1 cellular context compared by ENCODE assay signal in genomic region chr7:17099083-17099973, GRCh38.
TF ChIP-seq lines count a peak whose summit lies in the region.

No MANE protein-coding gene starts in this region.

TF ChIP-seq in HepG2, 621 proteins besides CTCF, POLR2A, EP300 and RAD21 (continued from another document and continues in another):
- TF ChIP-seq, protein P1, sequence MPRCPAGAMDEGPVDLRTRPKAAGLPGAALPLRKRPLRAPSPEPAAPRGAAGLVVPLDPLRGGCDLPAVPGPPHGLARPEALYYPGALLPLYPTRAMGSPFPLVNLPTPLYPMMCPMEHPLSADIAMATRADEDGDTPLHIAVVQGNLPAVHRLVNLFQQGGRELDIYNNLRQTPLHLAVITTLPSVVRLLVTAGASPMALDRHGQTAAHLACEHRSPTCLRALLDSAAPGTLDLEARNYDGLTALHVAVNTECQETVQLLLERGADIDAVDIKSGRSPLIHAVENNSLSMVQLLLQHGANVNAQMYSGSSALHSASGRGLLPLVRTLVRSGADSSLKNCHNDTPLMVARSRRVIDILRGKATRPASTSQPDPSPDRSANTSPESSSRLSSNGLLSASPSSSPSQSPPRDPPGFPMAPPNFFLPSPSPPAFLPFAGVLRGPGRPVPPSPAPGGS (CRISPR knock-in tag; IDR thresholded peaks at IDR 0.05), result no peak
- TF ChIP-seq JDP2 (CRISPR knock-in tag; IDR thresholded peaks at IDR 0.05; ENCODE audit: borderline replicate concordance), result no peak
- TF ChIP-seq FOXO1 (CRISPR knock-in tag; IDR thresholded peaks at IDR 0.05), result peak; percentile 97
- peak; percentile 90 for TF ChIP-seq PITX1 (CRISPR knock-in tag; IDR thresholded peaks at IDR 0.05)
- peak; percentile 68; the same call in 1 of the 2 replicates for TF ChIP-seq ZSCAN25 (CRISPR knock-in tag; IDR thresholded peaks at IDR 0.05)
- no peak for TF ChIP-seq PHB2 (IDR thresholded peaks at IDR 0.05; ENCODE audit: partially characterized antibody)
- no peak for TF ChIP-seq ZBTB2 (CRISPR knock-in tag; IDR thresholded peaks at IDR 0.05; ENCODE audit: low read depth)
- TF ChIP-seq ZNF24 (IDR thresholded peaks at IDR 0.05), result peak; percentile 76; the same call in 1 of the 2 replicates
- TF ChIP-seq FOSL2 (CRISPR knock-in tag; IDR thresholded peaks at IDR 0.05), result peak; percentile 97
- TF ChIP-seq BATF2 (CRISPR knock-in tag; IDR thresholded peaks at IDR 0.05), result no peak
- TF ChIP-seq, protein P2, sequence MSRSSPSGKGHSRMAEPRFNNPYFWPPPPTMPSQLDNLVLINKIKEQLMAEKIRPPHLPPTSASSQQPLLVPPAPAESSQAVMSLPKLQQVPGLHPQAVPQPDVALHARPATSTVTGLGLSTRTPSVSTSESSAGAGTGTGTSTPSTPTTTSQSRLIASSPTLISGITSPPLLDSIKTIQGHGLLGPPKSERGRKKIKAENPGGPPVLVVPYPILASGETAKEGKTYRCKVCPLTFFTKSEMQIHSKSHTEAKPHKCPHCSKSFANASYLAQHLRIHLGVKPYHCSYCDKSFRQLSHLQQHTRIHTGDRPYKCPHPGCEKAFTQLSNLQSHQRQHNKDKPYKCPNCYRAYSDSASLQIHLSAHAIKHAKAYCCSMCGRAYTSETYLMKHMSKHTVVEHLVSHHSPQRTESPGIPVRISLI (CRISPR knock-in tag; IDR thresholded peaks at IDR 0.05; ENCODE audit: borderline replicate concordance), result peak; percentile 38; the same call in 1 of the 2 replicates
- TF ChIP-seq SNAI1 (CRISPR knock-in tag; IDR thresholded peaks at IDR 0.05; ENCODE audit: borderline replicate concordance), result no peak
- TF ChIP-seq ZNF17 (CRISPR knock-in tag; IDR thresholded peaks at IDR 0.05), result no peak
- TF ChIP-seq GFI1 (CRISPR knock-in tag; IDR thresholded peaks at IDR 0.05; ENCODE audit: borderline replicate concordance), result peak; percentile 51; the same call in 1 of the 2 replicates
- no peak for TF ChIP-seq RFX5 (IDR thresholded peaks at IDR 0.05; ENCODE audit: low read depth, low read length)
- no peak for TF ChIP-seq NONO (IDR thresholded peaks at IDR 0.05)
- TF ChIP-seq NONO (CRISPR knock-in tag; conservative IDR thresholded peaks at IDR 0.05), result 0 out of 2 replicates have a peak, but pooled peaks have one; percentile 36
- TF ChIP-seq ZNF607 (CRISPR knock-in tag; IDR thresholded peaks at IDR 0.05; ENCODE audit: borderline replicate concordance), result 0 out of 2 replicates have a peak, but pooled peaks have one; percentile 42
- TF ChIP-seq, protein P3, sequence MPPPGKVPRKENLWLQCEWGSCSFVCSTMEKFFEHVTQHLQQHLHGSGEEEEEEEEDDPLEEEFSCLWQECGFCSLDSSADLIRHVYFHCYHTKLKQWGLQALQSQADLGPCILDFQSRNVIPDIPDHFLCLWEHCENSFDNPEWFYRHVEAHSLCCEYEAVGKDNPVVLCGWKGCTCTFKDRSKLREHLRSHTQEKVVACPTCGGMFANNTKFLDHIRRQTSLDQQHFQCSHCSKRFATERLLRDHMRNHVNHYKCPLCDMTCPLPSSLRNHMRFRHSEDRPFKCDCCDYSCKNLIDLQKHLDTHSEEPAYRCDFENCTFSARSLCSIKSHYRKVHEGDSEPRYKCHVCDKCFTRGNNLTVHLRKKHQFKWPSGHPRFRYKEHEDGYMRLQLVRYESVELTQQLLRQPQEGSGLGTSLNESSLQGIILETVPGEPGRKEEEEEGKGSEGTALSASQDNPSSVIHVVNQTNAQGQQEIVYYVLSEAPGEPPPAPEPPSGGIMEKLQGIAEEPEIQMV (CRISPR knock-in tag; IDR thresholded peaks at IDR 0.05; ENCODE audit: low read depth), result peak; percentile 78; the same call in 1 of the 2 replicates
- no peak for TF ChIP-seq U2AF2 (IDR thresholded peaks at IDR 0.05; ENCODE audit: low read depth, low read length)
- peak; percentile 99 for TF ChIP-seq TRIM24 (CRISPR knock-in tag; IDR thresholded peaks at IDR 0.05)
- TF ChIP-seq SETDB1 (CRISPR knock-in tag; IDR thresholded peaks at IDR 0.05; ENCODE audit: borderline replicate concordance), result no peak
- TF ChIP-seq ZNF136 (CRISPR knock-in tag; IDR thresholded peaks at IDR 0.05; ENCODE audit: low read depth), result 0 out of 2 replicates have a peak, but pooled peaks have one; percentile 52
- no peak for TF ChIP-seq EED (CRISPR knock-in tag; IDR thresholded peaks at IDR 0.05)
- no peak for TF ChIP-seq ZKSCAN1 (IDR thresholded peaks at IDR 0.05; ENCODE audit: low read length)
- peak; percentile 80 for TF ChIP-seq MLXIP (CRISPR knock-in tag; IDR thresholded peaks at IDR 0.05; ENCODE audit: borderline replicate concordance)
- TF ChIP-seq RARG (CRISPR knock-in tag; IDR thresholded peaks at IDR 0.05; ENCODE audit: low read depth), result no peak
- TF ChIP-seq EHMT2 (IDR thresholded peaks at IDR 0.05; ENCODE audit: borderline replicate concordance, low read depth, low read length), result peak; percentile 87; the same call in 1 of the 2 replicates
- peak; percentile 41; the same call in 1 of the 2 replicates for TF ChIP-seq ZNF7 (CRISPR knock-in tag; IDR thresholded peaks at IDR 0.05)
- TF ChIP-seq RFXANK (CRISPR knock-in tag; IDR thresholded peaks at IDR 0.05), result 0 out of 2 replicates have a peak, but pooled peaks have one; percentile 63
- TF ChIP-seq ZGPAT (CRISPR knock-in tag; IDR thresholded peaks at IDR 0.05), result peak; percentile 97; the same call in 1 of the 2 replicates
- TF ChIP-seq ZNF589 (CRISPR knock-in tag; conservative IDR thresholded peaks at IDR 0.05), result no peak
- peak; percentile 94 for TF ChIP-seq ZFP1 (CRISPR knock-in tag; IDR thresholded peaks at IDR 0.05)
- TF ChIP-seq NCOA5 (CRISPR knock-in tag; IDR thresholded peaks at IDR 0.05), result no peak
- peak; percentile 79 for TF ChIP-seq DMAP1 (CRISPR knock-in tag; IDR thresholded peaks at IDR 0.05)
- peak; percentile 98 for TF ChIP-seq ZNF614 (CRISPR knock-in tag; IDR thresholded peaks at IDR 0.05; ENCODE audit: borderline replicate concordance)
- TF ChIP-seq ATF5 (CRISPR knock-in tag; IDR thresholded peaks at IDR 0.05; ENCODE audit: low read depth), result no peak
- peak; percentile 95; the same call in 1 of the 2 replicates for TF ChIP-seq KLF6 (CRISPR knock-in tag; IDR thresholded peaks at IDR 0.05)
- peak; percentile 68; the same call in 1 of the 2 replicates for TF ChIP-seq HOXA5 (CRISPR knock-in tag; IDR thresholded peaks at IDR 0.05)
- no peak for TF ChIP-seq REL (CRISPR knock-in tag; conservative IDR thresholded peaks at IDR 0.05)
- no peak for TF ChIP-seq ZNF776 (CRISPR knock-in tag; IDR thresholded peaks at IDR 0.05)
- TF ChIP-seq HOMEZ (CRISPR knock-in tag; IDR thresholded peaks at IDR 0.05; ENCODE audit: low read depth), result peak; percentile 99
- TF ChIP-seq E2F2 (CRISPR knock-in tag; IDR thresholded peaks at IDR 0.05; ENCODE audit: borderline replicate concordance), result no peak
- TF ChIP-seq NFYB (CRISPR knock-in tag; IDR thresholded peaks at IDR 0.05), result peak; percentile 34; the same call in 1 of the 2 replicates
- peak; percentile 42; the same call in 1 of the 2 replicates for TF ChIP-seq SRY (CRISPR knock-in tag; IDR thresholded peaks at IDR 0.05)
- TF ChIP-seq, protein P4, sequence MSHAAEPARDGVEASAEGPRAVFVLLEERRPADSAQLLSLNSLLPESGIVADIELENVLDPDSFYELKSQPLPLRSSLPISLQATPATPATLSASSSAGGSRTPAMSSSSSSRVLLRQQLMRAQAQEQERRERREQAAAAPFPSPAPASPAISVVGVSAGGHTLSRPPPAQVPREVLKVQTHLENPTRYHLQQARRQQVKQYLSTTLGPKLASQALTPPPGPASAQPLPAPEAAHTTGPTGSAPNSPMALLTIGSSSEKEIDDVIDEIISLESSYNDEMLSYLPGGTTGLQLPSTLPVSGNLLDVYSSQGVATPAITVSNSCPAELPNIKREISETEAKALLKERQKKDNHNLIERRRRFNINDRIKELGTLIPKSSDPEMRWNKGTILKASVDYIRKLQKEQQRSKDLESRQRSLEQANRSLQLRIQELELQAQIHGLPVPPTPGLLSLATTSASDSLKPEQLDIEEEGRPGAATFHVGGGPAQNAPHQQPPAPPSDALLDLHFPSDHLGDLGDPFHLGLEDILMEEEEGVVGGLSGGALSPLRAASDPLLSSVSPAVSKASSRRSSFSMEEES (CRISPR knock-in tag; IDR thresholded peaks at IDR 0.05), result peak; percentile 73; the same call in 1 of the 2 replicates
- TF ChIP-seq ZNF446 (CRISPR knock-in tag; IDR thresholded peaks at IDR 0.05), result no peak
